In genomic region chr1:204286841-204287387, GRCh38 we compare ENCODE assay signal across 8 cellular contexts.
DNase-seq lines count a peak whose midpoint lies in the region; ATAC-seq and TF ChIP-seq lines count a peak whose summit lies in the region.

No MANE protein-coding gene starts in this region.

- no peaks in the 10 kb centered on the region for H3K9me2 ChIP-seq in DOHH2 (replicated peaks; ENCODE audit: control insufficient read depth, low read length)

- H3K27ac ChIP-seq in DOHH2 (ENCODE audit: low read depth, low read length): no peak overlapping the region

- 0 out of 2 replicates have a peak, but pooled peaks cover 3% of the 10 kb centered on the region for H4K20me1 ChIP-seq in DOHH2 (ENCODE audit: control insufficient read depth, insufficient read depth, low read depth, low read length)

- DNase-seq in NOMO-1 (lab: John Stamatoyannopoulos, UW; ENCODE audit: unreplicated experiment in 2 of 2) (peak; percentile 82 to 83), hippocampal formation (lab: John Stamatoyannopoulos, UW) (peak; percentile 39 to 48), iPS-NIHi11 (ENCODE audit: low spot score) (no peak)
- peak; percentile 22 for DNase-seq in activated effector memory CD4-positive, alpha-beta T cell treated with Interleukin-2 at 50 U/mL for 16 hours
- DNase-seq in stimulated activated CD4-positive, alpha-beta T cell treated with anti-CD3 and anti-CD28 coated beads, Interleukin-1b, Interleukin-23, amount 100 ng/mL, for 4 hours (ENCODE audit: low read depth in 2 of 2): peak; percentile 4 to 5

- H3F3A ChIP-seq in DOHH2 (ENCODE audit: control insufficient read depth, insufficient read depth): no peaks in the 10 kb centered on the region

- peak overlapping the region; percentile 37 for H3K4me2 ChIP-seq in DOHH2 (ENCODE audit: low read length)

- H3K36me3 ChIP-seq in DOHH2 (ENCODE audit: control insufficient read depth, low read length): no peaks in the 10 kb centered on the region

- no peak for TF ChIP-seq CTCF in DOHH2 (IDR thresholded peaks at IDR 0.05; ENCODE audit: low read depth, low read length, poor library complexity, severe bottlenecking)

- H3K27me3 ChIP-seq in DOHH2 (ENCODE audit: control insufficient read depth, low read length): peaks cover 70% of the 10 kb centered on the region

- H3K79me2 ChIP-seq in DOHH2 (ENCODE audit: control insufficient read depth, low read length): no peaks in the 10 kb centered on the region

- no peak for ATAC-seq in GM18517 (IDR thresholded peaks at IDR 0.05; ENCODE audit: unreplicated experiment)
- ATAC-seq in HG02973 (IDR thresholded peaks at IDR 0.05; ENCODE audit: unreplicated experiment): no peak

- no peaks in the 10 kb centered on the region for H3K9me3 ChIP-seq in DOHH2 (ENCODE audit: control insufficient read depth, insufficient read depth, low read length)

- no peak overlapping the region for H3K4me3 ChIP-seq in DOHH2 (ENCODE audit: low read length)

- H3K4me1 ChIP-seq in DOHH2 (ENCODE audit: control insufficient read depth, low read length): peaks cover 11% of the 10 kb centered on the region
